ENCODE assay signal across 8 cellular contexts in genomic region chr15:90300988-90301715, GRCh38. TPM values are rescaled to one million over a fixed set of nuclear protein-coding genes. Genes with fewer than 3 reads are reported as not detected.
A peak's percentile ranks its signal among the peaks of the same experiment; 100 is the strongest.
DNase-seq lines count a peak whose midpoint lies in the region; ATAC-seq and TF ChIP-seq lines count a peak whose summit lies in the region.

No MANE protein-coding gene starts in this region.

- POLR2A ChIA-PET in activated CD4-positive, alpha-beta memory T cell treated with anti-CD3 and anti-CD28 coated beads, Interleukin-2, amount 10 ng/mL, durations not matched to agents 7 days and 5 days (lab: Charles Lee): no interaction called here

- DNase-seq in NCI-H2029 (lab: John Stamatoyannopoulos, UW): peak; percentile 69
- peak; percentile 66 for DNase-seq in activated CD4-positive, alpha-beta memory T cell treated with anti-CD3 and anti-CD28 coated beads, Interleukin-2, amount 10 ng/mL, durations not matched to agents 7 days and 5 days
- DNase-seq in effector memory CD8-positive, alpha-beta T cell: peak; percentile 55 to 59 (median 58)
- peak; percentile 37 for DNase-seq in naive B cell
- DNase-seq in NCI-H446 treated with DMSO at 0.1 percent for 48 hours (lab: John Stamatoyannopoulos, UW): no peak

- H3K36me3 Mint-ChIP-seq in activated CD4-positive, alpha-beta memory T cell treated with anti-CD3 and anti-CD28 coated beads, Interleukin-2, amount 10 ng/mL, durations not matched to agents 7 days and 5 days (ENCODE audit: low read depth): no peaks in the 10 kb centered on the region
- peaks cover 3% of the 10 kb centered on the region for H3K36me3 Mint-ChIP-seq in effector memory CD8-positive, alpha-beta T cell (ENCODE audit: insufficient read depth)
- H3K36me3 Mint-ChIP-seq in naive B cell: no peaks in the 10 kb centered on the region

- H3K4me1 Mint-ChIP-seq in activated CD4-positive, alpha-beta memory T cell treated with anti-CD3 and anti-CD28 coated beads, Interleukin-2, amount 10 ng/mL, durations not matched to agents 7 days and 5 days: peaks cover 40% of the 10 kb centered on the region
- H3K4me1 Mint-ChIP-seq in effector memory CD8-positive, alpha-beta T cell (ENCODE audit: low read depth in 2 of 2): peaks cover 8 to 10% of the 10 kb centered on the region in 2 donors
- peaks cover 5 to 13% (median 10%) of the 10 kb centered on the region in 3 donors for H3K4me1 Mint-ChIP-seq in naive B cell

- peaks cover 4 to 33% (median 14%) of the 10 kb centered on the region in 5 donors for H3K4me1 ChIP-seq in subcutaneous abdominal adipose tissue (ENCODE audit: control insufficient read depth in 5 of 5, insufficient read depth in 5 of 5, low read length in 5 of 5)

- H3K9me3 Mint-ChIP-seq in activated CD4-positive, alpha-beta memory T cell treated with anti-CD3 and anti-CD28 coated beads, Interleukin-2, amount 10 ng/mL, durations not matched to agents 7 days and 5 days: no peaks in the 10 kb centered on the region
- no peaks in the 10 kb centered on the region for H3K9me3 Mint-ChIP-seq in effector memory CD8-positive, alpha-beta T cell
- no peaks in the 10 kb centered on the region for H3K9me3 Mint-ChIP-seq in naive B cell

- no peak overlapping the region for H3K27ac ChIP-seq in subcutaneous abdominal adipose tissue (ENCODE audit: low read depth, low read length)

- H3K27ac Mint-ChIP-seq in activated CD4-positive, alpha-beta memory T cell treated with anti-CD3 and anti-CD28 coated beads, Interleukin-2, amount 10 ng/mL, durations not matched to agents 7 days and 5 days: no peak overlapping the region
- no peak overlapping the region for H3K27ac Mint-ChIP-seq in effector memory CD8-positive, alpha-beta T cell
- H3K27ac Mint-ChIP-seq in naive B cell: peak overlapping the region in 3 of 6 donors; percentile 43 to 65 (median 59)

- CTCF ChIA-PET in activated CD4-positive, alpha-beta memory T cell treated with anti-CD3 and anti-CD28 coated beads, Interleukin-2, amount 10 ng/mL, durations not matched to agents 7 days and 5 days (lab: Charles Lee): interaction anchor here (0.7 to 5.5 kb wide), 36 partner anchors 8 to 634 kb away, joined by 3 to 49 read pairs (median 4); partner anchors contain the start of genes NGRN, SEMA4B, TTLL13 and UNC45A

- TF ChIP-seq CTCF in GM12873 (IDR thresholded peaks at IDR 0.05; ENCODE audit: insufficient read depth, low read depth, low read length, missing control alignments): peak; percentile 96

- no peaks in the 10 kb centered on the region for H3K9me3 ChIP-seq in subcutaneous abdominal adipose tissue (ENCODE audit: control insufficient read depth in 5 of 5, low read length in 5 of 5)

- H3K9ac ChIP-seq in subcutaneous abdominal adipose tissue (ENCODE audit: low read length in 5 of 5): no peak overlapping the region

- no peaks in the 10 kb centered on the region for H3K27me3 ChIP-seq in subcutaneous abdominal adipose tissue (ENCODE audit: control insufficient read depth in 5 of 5, insufficient read depth in 4 of 5, low read length in 5 of 5)

- peak overlapping the region in 3 of 5 donors; percentile 17 to 47 (median 25) for H3K4me3 ChIP-seq in subcutaneous abdominal adipose tissue (ENCODE audit: low read depth in 1 of 5, low read length in 5 of 5)

- no peaks in the 10 kb centered on the region for H3K36me3 ChIP-seq in subcutaneous abdominal adipose tissue (ENCODE audit: control insufficient read depth in 5 of 5, insufficient read depth in 5 of 5, low read length in 5 of 5)

- peak; percentile 49 for ATAC-seq in effector memory CD8-positive, alpha-beta T cell (replicated peaks)
- ATAC-seq in naive B cell (ENCODE audit: low read depth in 2 of 2) (peak; percentile 47 to 63), HG03159 (IDR thresholded peaks at IDR 0.05; ENCODE audit: unreplicated experiment) (no peak)

- H3K4me3 Mint-ChIP-seq in activated CD4-positive, alpha-beta memory T cell treated with anti-CD3 and anti-CD28 coated beads, Interleukin-2, amount 10 ng/mL, durations not matched to agents 7 days and 5 days: no peak overlapping the region
- no peak overlapping the region for H3K4me3 Mint-ChIP-seq in effector memory CD8-positive, alpha-beta T cell
- no peak overlapping the region for H3K4me3 Mint-ChIP-seq in naive B cell

- H3K27me3 Mint-ChIP-seq in activated CD4-positive, alpha-beta memory T cell treated with anti-CD3 and anti-CD28 coated beads, Interleukin-2, amount 10 ng/mL, durations not matched to agents 7 days and 5 days: peaks cover under 1% of the 10 kb centered on the region
- H3K27me3 Mint-ChIP-seq in effector memory CD8-positive, alpha-beta T cell: no peaks in the 10 kb centered on the region
- H3K27me3 Mint-ChIP-seq in naive B cell: no peaks in the 10 kb centered on the region

RNA-seq across cellular contexts. Expression of gene NGRN, which starts 35.7 kb away (rescaled TPM):
- total RNA-seq in activated CD4-positive, alpha-beta memory T cell treated with anti-CD3 and anti-CD28 coated beads, Interleukin-2, amount 10 ng/mL, durations not matched to agents 7 days and 5 days: 10 to 100 TPM; 27.4 to 28.3 TPM
- 10 to 100 TPM; 33.6 to 80.2 (median 54.1) TPM for polyA plus RNA-seq in naive B cell (ENCODE audit: low read depth in 6 of 6)

RNA-seq across cellular contexts. Expression of gene ZNF774, which starts 50.9 kb away (rescaled TPM):
- 1 to 10 TPM in 1 of 2 experiments, under 1 TPM in 1; 0.83 to 1.0 TPM for total RNA-seq in activated CD4-positive, alpha-beta memory T cell treated with anti-CD3 and anti-CD28 coated beads, Interleukin-2, amount 10 ng/mL, durations not matched to agents 7 days and 5 days
- under 1 TPM in 3 of 6 donors, not detected in 3; 0.38 to 0.83 (median 0.40) TPM for polyA plus RNA-seq in naive B cell (ENCODE audit: low read depth in 6 of 6)

RNA-seq across cellular contexts. Expression of gene TTLL13, which starts 51.8 kb away (rescaled TPM):
- total RNA-seq in activated CD4-positive, alpha-beta memory T cell treated with anti-CD3 and anti-CD28 coated beads, Interleukin-2, amount 10 ng/mL, durations not matched to agents 7 days and 5 days: under 1 TPM; 0.45 to 0.58 TPM
- polyA plus RNA-seq in naive B cell (ENCODE audit: low read depth in 6 of 6): 1 to 10 TPM in 1 of 6 donors, under 1 TPM in 3, not detected in 2; 0.11 to 1.4 (median 0.34) TPM
